In genomic region chr4:54625391-54625790, GRCh38 we compare ENCODE assay signal across 25 cellular contexts. TPM values are rescaled to one million over a fixed set of nuclear protein-coding genes. Genes with fewer than 3 reads are reported as not detected.
DNase-seq lines count a peak whose midpoint lies in the region; ATAC-seq and TF ChIP-seq lines count a peak whose summit lies in the region.
"Had no signal": no experiment of that assay in that cellular context is flagged by ENCODE, and none has a peak within 500 bp of the region (broad histone marks: within the 10 kb centered on the region; RNA-seq: fewer than 3 reads in every experiment).

No MANE protein-coding gene starts in this region.

- H3K9me3 ChIP-seq in left ventricle myocardium inferior (replicated peaks), result no peaks in the 10 kb centered on the region
- H3K9me3 ChIP-seq: gastrocnemius medialis, sigmoid colon, vagina had no signal

- no peak for TF ChIP-seq CTCF in left ventricle myocardium inferior (IDR thresholded peaks at IDR 0.05; ENCODE audit: borderline replicate concordance)

- peak; percentile 97 for ATAC-seq in sciatic nerve
- ATAC-seq in HG02840 (IDR thresholded peaks at IDR 0.05; ENCODE audit: low FRiP score, unreplicated experiment), result no peak
- ATAC-seq in GM18519 (IDR thresholded peaks at IDR 0.05; ENCODE audit: low FRiP score, unreplicated experiment), result no peak
- no peak for ATAC-seq in GM19035 (IDR thresholded peaks at IDR 0.05; ENCODE audit: unreplicated experiment)
- ATAC-seq: activated CD8-positive, alpha-beta T cell treated with anti-CD3 and anti-CD28 coated beads, Interleukin-2, amount 10 ng/mL, durations not matched to agents 7 days and 5 days; K562; natural killer cell had no signal

- no peaks in the 10 kb centered on the region for H3K36me3 ChIP-seq in left ventricle myocardium inferior
- H3K36me3 ChIP-seq: gastrocnemius medialis, sigmoid colon, vagina had no signal

- H3K4me3 ChIP-seq in left ventricle myocardium inferior, result no peak overlapping the region
- H3K4me3 ChIP-seq: dorsolateral prefrontal cortex, gastrocnemius medialis, K562, sigmoid colon, vagina had no signal

- DNase-seq in EL, result peak; percentile 26
- DNase-seq in astrocyte of the hippocampus (ENCODE audit: low read depth, low spot score), result peak; percentile 23
- no peak for DNase-seq in left ventricle myocardium inferior
- no peak for DNase-seq in sciatic nerve (ENCODE audit: low spot score)
- DNase-seq: activated CD4-positive, CD25-positive, alpha-beta regulatory T cell treated with anti-CD3 and anti-CD28 coated beads, Interleukin-2, amount 50 U/mL, for 72 hours; activated CD8-positive, alpha-beta T cell treated with anti-CD3 and anti-CD28 coated beads, Interleukin-2, amount 10 ng/mL, durations not matched to agents 7 days and 5 days; activated gamma-delta T cell; caudate nucleus; CD8-positive, alpha-beta memory T cell; DMS53; dorsolateral prefrontal cortex; gastrocnemius medialis; kidney glomerular epithelial cell; MV-4-11; natural killer cell; NCI-H1694; NCI-H2171 treated with DMSO at 0.1 percent for 48 hours; NCI-H82; sigmoid colon; SW 1271 had no signal

- H3K4me1 ChIP-seq in left ventricle myocardium inferior, result peaks cover 12% of the 10 kb centered on the region
- H3K4me1 ChIP-seq: gastrocnemius medialis had no signal

- intact Hi-C loops in left ventricle myocardium inferior (cut with micrococcal nuclease) (no loop called here), sciatic nerve (cut with DNase I) (no loop called here)

- no peaks in the 10 kb centered on the region for H3K27me3 ChIP-seq in left ventricle myocardium inferior (ENCODE audit: low read depth)
- H3K27me3 ChIP-seq: gastrocnemius medialis, sigmoid colon, vagina had no signal

- H3K27ac ChIP-seq in left ventricle myocardium inferior (replicated peaks), result peak overlapping the region; percentile 16
- H3K27ac ChIP-seq: dorsolateral prefrontal cortex, gastrocnemius medialis, vagina had no signal

RNA-seq across cellular contexts. Expression of gene KIT, which starts 32.4 kb away (rescaled TPM):
- 1.2 TPM for total RNA-seq in left ventricle myocardium inferior
- 4.9 TPM for total RNA-seq in sciatic nerve

Comparison
In these comparisons a context has a peak if more than half of its experiments do, and no peak if none do; other contexts are left out.
1. DNase-seq: peak in EL (single experiment) and astrocyte of the hippocampus (single experiment); none in left ventricle myocardium inferior (single experiment) and sciatic nerve (single experiment).